8 cellular contexts compared by ENCODE assay signal in the genomic region with DNA sequence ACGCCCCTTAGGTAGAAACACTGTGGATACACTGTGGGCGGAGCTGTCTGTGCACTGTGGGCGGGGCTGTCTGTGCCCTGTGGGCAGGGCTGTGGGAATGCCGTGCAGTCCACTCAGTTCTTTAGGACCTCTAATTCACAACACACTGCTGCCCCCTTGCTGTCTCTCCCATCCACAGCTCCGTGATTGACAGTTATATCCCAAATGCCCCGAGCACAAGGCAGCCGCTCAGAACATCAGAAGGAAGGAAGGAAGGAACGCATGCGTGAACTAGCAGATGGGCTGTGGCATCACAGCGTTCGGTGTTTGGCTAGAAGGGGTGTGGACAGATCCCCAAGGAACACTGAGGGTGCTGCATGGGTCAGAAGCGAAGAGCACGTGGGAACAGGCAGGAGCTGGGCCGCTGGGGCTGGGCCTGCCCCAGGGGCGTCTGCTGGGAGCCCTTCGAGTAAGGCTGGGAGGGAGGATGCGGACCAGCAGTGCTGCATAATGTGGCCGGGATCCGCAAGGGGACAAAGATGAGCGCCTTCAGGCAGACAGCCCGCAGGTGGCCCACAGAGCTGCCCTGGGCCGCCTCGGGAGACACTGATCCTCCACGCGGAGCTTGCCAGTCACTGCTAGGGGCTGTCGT. TPM values are rescaled to one million over a fixed set of nuclear protein-coding genes. Genes with fewer than 3 reads are reported as not detected.
DNase-seq lines count a peak whose midpoint lies in the region; ATAC-seq and TF ChIP-seq lines count a peak whose summit lies in the region.

No MANE protein-coding gene starts in this region.

- DNase-seq in AG08395 (ENCODE audit: low spot score) (peak; percentile 60), H4 (ENCODE audit: low spot score) (peak; percentile 72), RWPE1 (ENCODE audit: low spot score) (peak; percentile 55), fibroblast of the aortic adventitia (ENCODE audit: low read depth) (peak; percentile 52), prostate gland (ENCODE audit: low spot score) (peak; percentile 42)

- peak overlapping the region; percentile 57 for H3K27ac ChIP-seq in RWPE1
- no peak overlapping the region for H3K27ac ChIP-seq in prostate gland

- H3K27me3 ChIP-seq in prostate gland (replicated peaks; ENCODE audit: insufficient read depth), result no peaks in the 10 kb centered on the region

- no peaks in the 10 kb centered on the region for H3K4me1 ChIP-seq in prostate gland (replicated peaks)

- POLR2A ChIA-PET in RWPE1 (lab: Yijun Ruan, JAX; ENCODE audit: low non-redundant PET), result no interaction called here

- 60% methylated on average over 26 of the region's 26 CpGs for WGBS in prostate gland

- H3K36me3 ChIP-seq in prostate gland, result peaks cover 0 to 3% of the 10 kb centered on the region in 2 donors

- no peak for TF ChIP-seq POLR2A in prostate gland (IDR thresholded peaks at IDR 0.05)

- intact Hi-C loops in prostate gland (cut with DNase I), result no loop called here

- TF ChIP-seq CTCF in RWPE1 (conservative IDR thresholded peaks at IDR 0.05; ENCODE audit: low read depth), result peak; percentile 19; the same call in 1 of the 2 replicates
- peak; percentile 20 for TF ChIP-seq CTCF in fibroblast of the aortic adventitia (IDR thresholded peaks at IDR 0.05; ENCODE audit: insufficient read depth, low read length)
- peak in 1 of 4 experiments; percentile 35 for TF ChIP-seq CTCF in prostate gland (IDR thresholded peaks at IDR 0.05)

- no peak overlapping the region for H3K4me3 ChIP-seq in fibroblast of the aortic adventitia (ENCODE audit: low read depth, low read length)
- H3K4me3 ChIP-seq in prostate gland, result no peak overlapping the region

- H3K9me3 ChIP-seq in prostate gland, result no peaks in the 10 kb centered on the region

- no peak for ATAC-seq in GM18511 (IDR thresholded peaks at IDR 0.05; ENCODE audit: unreplicated experiment)
- ATAC-seq in GM21515 (IDR thresholded peaks at IDR 0.05; ENCODE audit: unreplicated experiment), result no peak
- no peak for ATAC-seq in HG02938 (IDR thresholded peaks at IDR 0.05; ENCODE audit: unreplicated experiment)

- CTCF ChIA-PET in RWPE1 (lab: Yijun Ruan, JAX), result no interaction called here

RNA-seq across cellular contexts. Expression of a gene that starts 29.8 kb away (rescaled TPM):
- 19.3 and 23.4 TPM in 2 replicates for total RNA-seq in H4 (2014; rRNA removed; shearing (Covaris generic))
- total RNA-seq in fibroblast of the aortic adventitia (ENCODE audit: low replicate concordance), result 22.3 and 26.9 TPM in 2 replicates
- 10 to 100 TPM; 65.7 to 75.4 TPM for total RNA-seq in prostate gland

RNA-seq across cellular contexts. Expression of a gene that starts 29.8 kb away (rescaled TPM):
- total RNA-seq in H4 (2014; rRNA removed; shearing (Covaris generic)), result 9.4 and 9.6 TPM in 2 replicates
- 10.8 and 18.9 TPM in 2 replicates for total RNA-seq in fibroblast of the aortic adventitia (ENCODE audit: low replicate concordance)
- total RNA-seq in prostate gland, result 10 to 100 TPM; 35.2 to 63.9 TPM
